Comparison of ENCODE assay signal across 8 cellular contexts in the genomic region with DNA sequence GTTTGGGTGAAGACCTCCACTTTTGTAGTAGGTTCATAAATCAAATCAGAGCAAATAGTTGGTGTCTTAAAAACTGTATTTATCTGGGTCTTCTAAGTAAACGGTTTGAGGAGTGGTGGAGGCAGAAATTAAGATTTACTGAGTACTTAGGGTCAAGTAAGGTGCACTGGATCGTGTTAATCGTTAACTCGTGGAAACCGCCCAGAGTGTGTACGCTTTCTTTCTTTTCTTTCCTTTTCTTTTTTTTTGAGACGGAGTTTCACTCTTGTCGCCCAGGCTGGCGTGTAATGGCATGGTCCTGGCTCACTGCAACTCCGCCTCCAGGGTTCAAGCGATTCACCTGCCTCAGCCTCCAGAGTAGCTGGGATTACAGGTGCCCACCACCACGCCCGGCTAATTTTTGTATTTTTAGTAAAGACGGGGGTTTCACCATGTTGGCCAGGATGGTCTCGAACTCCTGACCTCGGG. TPM values are rescaled to one million over a fixed set of nuclear protein-coding genes. Genes with fewer than 3 reads are reported as not detected.
DNase-seq lines count a peak whose midpoint lies in the region; ATAC-seq and TF ChIP-seq lines count a peak whose summit lies in the region.
"Not testable (repeated sequence)": the region's sequence is repeated elsewhere in the genome, so short reads cannot be mapped to it uniquely, and the experiment has no call there.
"Had no signal": no experiment of that assay in that cellular context is flagged by ENCODE, and none has a peak within 500 bp of the region (broad histone marks: within the 10 kb centered on the region; RNA-seq: fewer than 3 reads in every experiment).

No MANE protein-coding gene starts in this region.

- CTCF ChIA-PET in OCI-LY7 (lab: Charles Lee; ENCODE audit: unreplicated experiment), result not testable (repeated sequence)

- not testable (repeated sequence) for H3K9me2 ChIP-seq in OCI-LY7 (ENCODE audit: insufficient read depth, low read length)

- peak overlapping the region; percentile 46 for H3K4me2 ChIP-seq in OCI-LY7 (ENCODE audit: low read length)

- POLR2A ChIA-PET in OCI-LY7 (lab: Charles Lee), result interaction anchor here (0.6 to 3.0 kb wide), 6 partner anchors 12 to 186 kb away, joined by 3 to 15 read pairs (median 4); no protein-coding TSS in a partner anchor

- H3K9me3 Mint-ChIP-seq in activated naive CD8-positive, alpha-beta T cell treated with anti-CD3 and anti-CD28 coated beads, Interleukin-2, amount 50 U/mL, for 24 hours; stimulated activated memory B cell treated with anti-CD40 and anti-IgM and Interleukin-4, amounts not matched to agents 10 μg/mL and 1 μg/mL and 100 μg/mL, for 72 hours: not testable (repeated sequence)

- H3K4me3 ChIP-seq in OCI-LY7 (ENCODE audit: low read depth, low read length, poor library complexity, severe bottlenecking) (peak overlapping the region; percentile 91), fibroblast of the aortic adventitia (ENCODE audit: low read depth, low read length) (peak overlapping the region; percentile 61)

- intact Hi-C loops in OCI-LY7 (cut with micrococcal nuclease; ENCODE audit: unreplicated experiment), result loop anchor here (5.0 kb wide), 1 partner anchor 350 kb away; a partner anchor contains a TSS

- not testable (repeated sequence) for H4K20me1 ChIP-seq in OCI-LY7 (ENCODE audit: insufficient read depth, low read length)

- peaks cover 11% of the 10 kb centered on the region; the same call in 1 of the 2 replicates for H3K79me2 ChIP-seq in OCI-LY7 (ENCODE audit: insufficient read depth, low read depth, low read length)

- peak overlapping the region; percentile 95 for H3K4me3 Mint-ChIP-seq in activated naive CD8-positive, alpha-beta T cell treated with anti-CD3 and anti-CD28 coated beads, Interleukin-2, amount 50 U/mL, for 24 hours
- H3K4me3 Mint-ChIP-seq in stimulated activated memory B cell treated with anti-CD40 and anti-IgM and Interleukin-4, amounts not matched to agents 10 μg/mL and 1 μg/mL and 100 μg/mL, for 72 hours, result peak overlapping the region; percentile 95

- DNase-seq in Caki2 (ENCODE audit: low read depth), result peak; percentile 62
- DNase-seq in OCI-LY7 (ENCODE audit: low spot score); activated naive CD8-positive, alpha-beta T cell treated with anti-CD3 and anti-CD28 coated beads, Interleukin-2, amount 50 U/mL, for 24 hours; fibroblast of the aortic adventitia (ENCODE audit: low read depth): not testable (repeated sequence)
- DNase-seq in mucosa of gallbladder (ENCODE audit: low spot score), result peak; percentile 53

- peaks cover 24% of the 10 kb centered on the region; the same call in 1 of the 2 replicates for H3K36me3 ChIP-seq in OCI-LY7 (ENCODE audit: insufficient read depth, low read length)

- H3K27ac Mint-ChIP-seq in activated naive CD8-positive, alpha-beta T cell treated with anti-CD3 and anti-CD28 coated beads, Interleukin-2, amount 50 U/mL, for 24 hours, result peak overlapping the region; percentile 79
- peak overlapping the region; percentile 72 for H3K27ac Mint-ChIP-seq in stimulated activated memory B cell treated with anti-CD40 and anti-IgM and Interleukin-4, amounts not matched to agents 10 μg/mL and 1 μg/mL and 100 μg/mL, for 72 hours

- H3K9me3 ChIP-seq in OCI-LY7 (ENCODE audit: low read length), result not testable (repeated sequence)

- H2AFZ ChIP-seq in OCI-LY7 (ENCODE audit: low read length), result peak overlapping the region; percentile 47; the same call in 1 of the 2 replicates

- H3K4me1 ChIP-seq in OCI-LY7 (ENCODE audit: insufficient read depth, low read length, poor library complexity, severe bottlenecking), result peaks cover 24% of the 10 kb centered on the region

- peaks cover 19% of the 10 kb centered on the region for H3K36me3 Mint-ChIP-seq in activated naive CD8-positive, alpha-beta T cell treated with anti-CD3 and anti-CD28 coated beads, Interleukin-2, amount 50 U/mL, for 24 hours (ENCODE audit: low read depth)
- H3K36me3 Mint-ChIP-seq in stimulated activated memory B cell treated with anti-CD40 and anti-IgM and Interleukin-4, amounts not matched to agents 10 μg/mL and 1 μg/mL and 100 μg/mL, for 72 hours, result peaks cover 17% of the 10 kb centered on the region

- H3K27ac ChIP-seq in OCI-LY7 (ENCODE audit: low read depth, low read length, poor library complexity, severe bottlenecking), result not testable (repeated sequence)

- not testable (repeated sequence) for TF ChIP-seq CTCF in OCI-LY7 (conservative IDR thresholded peaks at IDR 0.05; ENCODE audit: low read length); fibroblast of the aortic adventitia (IDR thresholded peaks at IDR 0.05; ENCODE audit: insufficient read depth, low read length)

- in situ Hi-C loops in Caki2 (cut with HindIII; ENCODE audit: low pct_unique_long_range_greater_than_20kb, low sequenced_read_pairs), result not testable (repeated sequence)

- peaks cover 27% of the 10 kb centered on the region for H3K4me1 Mint-ChIP-seq in activated naive CD8-positive, alpha-beta T cell treated with anti-CD3 and anti-CD28 coated beads, Interleukin-2, amount 50 U/mL, for 24 hours
- peaks cover 22% of the 10 kb centered on the region for H3K4me1 Mint-ChIP-seq in stimulated activated memory B cell treated with anti-CD40 and anti-IgM and Interleukin-4, amounts not matched to agents 10 μg/mL and 1 μg/mL and 100 μg/mL, for 72 hours

- ATAC-seq in activated naive CD8-positive, alpha-beta T cell treated with anti-CD3 and anti-CD28 coated beads, Interleukin-2, amount 50 U/mL, for 24 hours; stimulated activated memory B cell treated with anti-CD40 and anti-IgM and Interleukin-4, amounts not matched to agents 10 μg/mL and 1 μg/mL and 100 μg/mL, for 72 hours: not testable (repeated sequence)

- BruUV-seq in OCI-LY7 (replicated peaks; lab: Mats Ljungman, UMichigan), result not testable (repeated sequence)

- not testable (repeated sequence) for H3K27me3 Mint-ChIP-seq in activated naive CD8-positive, alpha-beta T cell treated with anti-CD3 and anti-CD28 coated beads, Interleukin-2, amount 50 U/mL, for 24 hours; stimulated activated memory B cell treated with anti-CD40 and anti-IgM and Interleukin-4, amounts not matched to agents 10 μg/mL and 1 μg/mL and 100 μg/mL, for 72 hours

RNA-seq across cellular contexts. Expression of a gene that starts 0.7 kb away (rescaled TPM):
- total RNA-seq in Caki2 (2014; rRNA removed; shearing (Covaris generic); ENCODE audit: low replicate concordance), result 49.7 and 58.5 TPM in 2 replicates
- total RNA-seq in OCI-LY7 (2014; rRNA removed; shearing (Covaris generic)), result 30.5 and 38.4 TPM in 2 replicates
- 45.8 and 48.7 TPM in 2 replicates for total RNA-seq in OCI-LY7 (2022)
- 3.8 and 12.7 TPM in 2 replicates for total RNA-seq in fibroblast of the aortic adventitia (ENCODE audit: low replicate concordance)
- 37.0 TPM for total RNA-seq in mucosa of gallbladder

RNA-seq across cellular contexts. Expression of a gene that starts 6.7 kb away (rescaled TPM):
- 29.5 and 43.7 TPM in 2 replicates for total RNA-seq in Caki2 (2014; rRNA removed; shearing (Covaris generic); ENCODE audit: low replicate concordance)
- 71.4 and 81.8 TPM in 2 replicates for total RNA-seq in OCI-LY7 (2014; rRNA removed; shearing (Covaris generic))
- total RNA-seq in OCI-LY7 (2022) (98.9 and 105 TPM in 2 replicates), fibroblast of the aortic adventitia (ENCODE audit: low replicate concordance) (15.6 and 18.5 TPM in 2 replicates), mucosa of gallbladder (61.4 TPM)

RNA-seq across cellular contexts. Expression of a gene that starts 23.0 kb away (rescaled TPM):
- 182 and 197 TPM in 2 replicates for total RNA-seq in Caki2 (2014; rRNA removed; shearing (Covaris generic); ENCODE audit: low replicate concordance)
- total RNA-seq in OCI-LY7 (2014; rRNA removed; shearing (Covaris generic)), result 14.0 and 15.4 TPM in 2 replicates
- total RNA-seq in OCI-LY7 (2022) (24.6 and 30.3 TPM in 2 replicates), fibroblast of the aortic adventitia (ENCODE audit: low replicate concordance) (7.7 and 41.9 TPM in 2 replicates), mucosa of gallbladder (457 TPM)

RNA-seq across cellular contexts. Expression of a gene that starts 24.6 kb away (rescaled TPM):
- total RNA-seq in Caki2 (2014; rRNA removed; shearing (Covaris generic); ENCODE audit: low replicate concordance), result not detected in 2 replicates
- not detected in 2 replicates for total RNA-seq in OCI-LY7 (2014; rRNA removed; shearing (Covaris generic))
- total RNA-seq in OCI-LY7 (2022) (not detected in 2 replicates), fibroblast of the aortic adventitia (ENCODE audit: low replicate concordance) (not detected in 2 replicates), mucosa of gallbladder (149 TPM)
- total RNA-seq: left ventricle myocardium superior, M059J had no signal

RNA-seq across cellular contexts. Expression of a gene that starts 33.4 kb away (rescaled TPM):
- 0.24 TPM in 1 of 2 replicates, not detected in the other for total RNA-seq in Caki2 (2014; rRNA removed; shearing (Covaris generic); ENCODE audit: low replicate concordance)
- total RNA-seq in OCI-LY7 (2014; rRNA removed; shearing (Covaris generic)), result not detected in 2 replicates
- total RNA-seq in OCI-LY7 (2022) (not detected in 2 replicates), fibroblast of the aortic adventitia (ENCODE audit: low replicate concordance) (under 0.01 TPM in 1 of 2 replicates, not detected in the other), mucosa of gallbladder (93.5 TPM)
- total RNA-seq: left ventricle myocardium superior, M059J had no signal
